8 cellular contexts compared by ENCODE assay signal in genomic region chr2:84515788-84516187, GRCh38. TPM values are rescaled to one million over a fixed set of nuclear protein-coding genes. Genes with fewer than 3 reads are reported as not detected.
DNase-seq lines count a peak whose midpoint lies in the region; ATAC-seq and TF ChIP-seq lines count a peak whose summit lies in the region.

No MANE protein-coding gene starts in this region.

- peak overlapping the region; percentile 3 to 68 for H3K27ac ChIP-seq in mucosa of rectum (ENCODE audit: low read depth in 2 of 2, low read length in 2 of 2)
- peak overlapping the region in 1 of 4 donors; percentile 59 for H3K27ac ChIP-seq in upper lobe of left lung

- DNase-seq in activated naive CD4-positive, alpha-beta T cell treated with anti-CD3 and anti-CD28 coated beads, Interleukin-2, amount 10 ng/mL, durations not matched to agents 7 days and 5 days: no peak
- no peak for DNase-seq in activated naive CD4-positive, alpha-beta T cell (lab: John Stamatoyannopoulos, UW)
- DNase-seq in chondrocyte (ENCODE audit: low spot score): no peak
- no peak for DNase-seq in upper lobe of left lung
- DNase-seq in A172 (ENCODE audit: low spot score): no peak
- DNase-seq in DMS153 (lab: John Stamatoyannopoulos, UW): no peak
- DNase-seq in NCI-H345 treated with DMSO at 0.1 percent for 48 hours (lab: John Stamatoyannopoulos, UW; ENCODE audit: unreplicated experiment): no peak

- H3K9ac ChIP-seq in mucosa of rectum (ENCODE audit: low read depth in 1 of 2, low read length in 2 of 2): peak overlapping the region in 1 of 2 donors; percentile 80

- peak; percentile 27 to 47 for ATAC-seq in upper lobe of left lung (ENCODE audit: low FRiP score in 2 of 2)

- TF ChIP-seq CTCF in chondrocyte (IDR thresholded peaks at IDR 0.05): no peak
- TF ChIP-seq CTCF in upper lobe of left lung (IDR thresholded peaks at IDR 0.05): no peak

- H3K4me3 ChIP-seq in mucosa of rectum (ENCODE audit: low read length in 2 of 2) (peak overlapping the region; percentile 80 to 89), upper lobe of left lung (peak overlapping the region in 3 of 4 donors; percentile 41 to 52 (median 52))

- peaks cover 6% of the 10 kb centered on the region for H3K9me3 Mint-ChIP-seq in activated naive CD4-positive, alpha-beta T cell treated with anti-CD3 and anti-CD28 coated beads, Interleukin-2, amount 10 ng/mL, durations not matched to agents 7 days and 5 days
- peaks cover 12% of the 10 kb centered on the region for H3K9me3 Mint-ChIP-seq in chondrocyte (ENCODE audit: low read depth)

- H3K27ac Mint-ChIP-seq in activated naive CD4-positive, alpha-beta T cell treated with anti-CD3 and anti-CD28 coated beads, Interleukin-2, amount 10 ng/mL, durations not matched to agents 7 days and 5 days: no peak overlapping the region
- no peak overlapping the region for H3K27ac Mint-ChIP-seq in chondrocyte (ENCODE audit: unreplicated experiment)

- H3K36me3 Mint-ChIP-seq in activated naive CD4-positive, alpha-beta T cell treated with anti-CD3 and anti-CD28 coated beads, Interleukin-2, amount 10 ng/mL, durations not matched to agents 7 days and 5 days: peaks cover 3% of the 10 kb centered on the region
- H3K36me3 Mint-ChIP-seq in chondrocyte (ENCODE audit: low read depth): peaks cover 2% of the 10 kb centered on the region

- H3K27me3 ChIP-seq in mucosa of rectum (ENCODE audit: control insufficient read depth in 2 of 2, insufficient read depth in 2 of 2, low read length in 2 of 2): no peaks in the 10 kb centered on the region
- no peaks in the 10 kb centered on the region for H3K27me3 ChIP-seq in upper lobe of left lung

- WGBS in upper lobe of left lung, 2 donors: 58 to 62% methylated on average over 9 of the region's 9 CpGs

- no peak for TF ChIP-seq POLR2A in upper lobe of left lung (IDR thresholded peaks at IDR 0.05)

- peak overlapping the region; percentile 77 for H3K4me3 Mint-ChIP-seq in activated naive CD4-positive, alpha-beta T cell treated with anti-CD3 and anti-CD28 coated beads, Interleukin-2, amount 10 ng/mL, durations not matched to agents 7 days and 5 days
- peak overlapping the region; percentile 76 for H3K4me3 Mint-ChIP-seq in chondrocyte (ENCODE audit: unreplicated experiment)

- no peak for TF ChIP-seq EP300 in upper lobe of left lung (IDR thresholded peaks at IDR 0.05)

- H3K36me3 ChIP-seq in mucosa of rectum (ENCODE audit: control insufficient read depth in 2 of 2, insufficient read depth in 2 of 2, low read length in 2 of 2) (no peaks in the 10 kb centered on the region), upper lobe of left lung (no peaks in the 10 kb centered on the region)

- CTCF ChIA-PET in activated naive CD4-positive, alpha-beta T cell treated with anti-CD3 and anti-CD28 coated beads, Interleukin-2, amount 10 ng/mL, durations not matched to agents 7 days and 5 days (lab: Charles Lee): interaction anchor here (1.2 kb wide), 1 partner anchor 410 kb away, joined by 3 read pairs; no protein-coding TSS in a partner anchor

- H3K27me3 Mint-ChIP-seq in activated naive CD4-positive, alpha-beta T cell treated with anti-CD3 and anti-CD28 coated beads, Interleukin-2, amount 10 ng/mL, durations not matched to agents 7 days and 5 days: peaks cover 26% of the 10 kb centered on the region
- H3K27me3 Mint-ChIP-seq in chondrocyte (ENCODE audit: low read depth): peaks cover 29% of the 10 kb centered on the region

- H3K9me3 ChIP-seq in mucosa of rectum (ENCODE audit: control insufficient read depth in 2 of 2, low read length in 2 of 2) (peaks cover 0 to 2% of the 10 kb centered on the region in 2 donors), upper lobe of left lung (peaks cover 0 to 4% (median 0%) of the 10 kb centered on the region in 4 donors)

- H3K4me1 Mint-ChIP-seq in activated naive CD4-positive, alpha-beta T cell treated with anti-CD3 and anti-CD28 coated beads, Interleukin-2, amount 10 ng/mL, durations not matched to agents 7 days and 5 days: peaks cover 27% of the 10 kb centered on the region
- peaks cover 8% of the 10 kb centered on the region for H3K4me1 Mint-ChIP-seq in chondrocyte (ENCODE audit: low read depth)

- H3K4me1 ChIP-seq in mucosa of rectum (ENCODE audit: control insufficient read depth in 2 of 2, insufficient read depth in 2 of 2, low read length in 2 of 2) (peaks cover 0 to 8% of the 10 kb centered on the region in 2 donors), upper lobe of left lung (peaks cover 0 to 5% (median 0%) of the 10 kb centered on the region in 4 donors)

RNA-seq across cellular contexts. Expression of gene DNAH6, which starts 0.5 kb away (rescaled TPM):
- 0.12 TPM in 1 of 3 replicates, not detected in the others for total RNA-seq in chondrocyte
- 10 to 100 TPM in 2 of 6 donors, 1 to 10 TPM in 3, under 1 TPM in 1; 0.37 to 25.0 (median 4.2) TPM for total RNA-seq in upper lobe of left lung
- 0.02 TPM in 2 replicates for total RNA-seq in A172 (2014; rRNA removed; shearing (Covaris generic))

RNA-seq across cellular contexts. Expression of gene SUCLG1, which starts 56.7 kb away (rescaled TPM):
- 38.3 to 46.0 TPM (median 39.0 TPM) in 3 replicates for total RNA-seq in chondrocyte
- total RNA-seq in upper lobe of left lung: 10 to 100 TPM; 25.6 to 80.4 (median 55.3) TPM
- total RNA-seq in A172 (2014; rRNA removed; shearing (Covaris generic)): 120 TPM in 2 replicates
